Comparison of ENCODE assay signal across 8 cellular contexts in the genomic region with DNA sequence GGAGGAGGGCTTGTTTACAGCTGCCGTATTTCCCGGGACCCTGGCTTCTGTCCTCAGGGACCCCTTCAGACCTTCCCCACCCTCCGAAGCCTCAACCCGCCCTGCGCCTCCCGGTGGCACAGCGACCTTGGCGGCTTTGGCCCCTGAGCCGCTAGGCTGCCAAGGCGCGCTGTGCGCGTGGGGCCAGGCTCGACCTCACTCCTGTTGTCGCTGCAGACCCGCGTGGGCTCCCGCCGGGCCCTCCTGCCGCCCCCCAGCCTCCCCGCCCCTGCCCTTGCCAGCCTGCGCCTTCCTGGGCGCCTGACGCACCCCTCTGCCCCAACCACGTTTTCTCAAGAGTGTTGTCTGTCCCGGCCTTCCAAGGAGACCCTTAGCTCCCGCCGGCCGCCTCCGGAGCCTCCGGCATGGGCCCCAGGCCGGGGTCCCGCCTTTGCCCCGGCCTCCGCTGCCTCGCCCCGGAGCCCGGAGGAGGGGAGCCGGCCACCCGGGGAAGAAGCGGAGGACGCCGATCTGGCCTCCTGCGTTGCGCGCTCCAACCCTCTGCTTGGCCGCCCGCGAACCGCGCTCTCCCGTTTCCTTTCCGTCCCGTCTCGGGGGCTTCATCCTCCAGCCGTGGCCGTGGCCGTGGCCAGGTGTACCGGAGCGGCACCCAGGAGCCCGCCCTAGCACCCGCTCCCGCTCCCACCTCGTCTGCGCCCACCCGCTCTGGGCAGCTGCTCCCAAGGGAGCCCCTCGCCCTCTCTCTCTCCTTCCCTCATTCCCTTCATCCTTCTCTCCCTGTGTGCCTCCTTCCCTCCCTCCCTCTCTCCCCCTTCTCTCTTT. TPM values are rescaled to one million over a fixed set of nuclear protein-coding genes. Genes with fewer than 3 reads are reported as not detected.
A peak's percentile ranks its signal among the peaks of the same experiment; 100 is the strongest.
DNase-seq lines count a peak whose midpoint lies in the region; ATAC-seq and TF ChIP-seq lines count a peak whose summit lies in the region.

No MANE protein-coding gene starts in this region.

- no peak for ATAC-seq in HG02759 (IDR thresholded peaks at IDR 0.05; ENCODE audit: unreplicated experiment)
- ATAC-seq in GM21423 (IDR thresholded peaks at IDR 0.05; ENCODE audit: unreplicated experiment): no peak

- peak; percentile 36 for DNase-seq in activated T-cell treated with anti-CD3 and anti-CD28 coated beads for 48 hours (ENCODE audit: low read depth)
- DNase-seq in activated T-cell treated with anti-CD3 and anti-CD28 coated beads for 4 hours: no peak
- DNase-seq in activated gamma-delta T cell treated with anti-CD3 and anti-CD28 coated beads, Interleukin-2, amount 50 U/mL, for 16 hours (ENCODE audit: low read depth): peak; percentile 10
- no peak for DNase-seq in right atrium auricular region (ENCODE audit: low spot score)
- no peak for DNase-seq in skeletal muscle cell (ENCODE audit: low read depth)
- no peak for DNase-seq in UCSD-AML1 (lab: John Stamatoyannopoulos, UW; ENCODE audit: unreplicated experiment)

- no peaks in the 10 kb centered on the region for H3K9me3 ChIP-seq in right atrium auricular region

- no peaks in the 10 kb centered on the region for H3K27me3 ChIP-seq in right atrium auricular region

- peak overlapping the region; percentile 50 to 56 for H3K4me3 ChIP-seq in right atrium auricular region
- peak overlapping the region; percentile 45 for H3K4me3 ChIP-seq in skeletal muscle cell (ENCODE audit: low read depth, low read length)

- H3K27ac ChIP-seq in right atrium auricular region: peak overlapping the region in 1 of 2 donors; percentile 33

- H3K4me1 ChIP-seq in right atrium auricular region: peaks cover 4 to 22% of the 10 kb centered on the region in 2 donors

- no peaks in the 10 kb centered on the region for H3K36me3 ChIP-seq in right atrium auricular region

- TF ChIP-seq CTCF in right atrium auricular region (IDR thresholded peaks at IDR 0.05): no peak

RNA-seq across cellular contexts. Expression of gene PPP2R5C, which starts 19.9 kb away (rescaled TPM):
- total RNA-seq in right atrium auricular region: 10 to 100 TPM; 82.2 to 82.9 TPM

Comparison
In these comparisons a context has a peak if more than half of its experiments do, and no peak if none do; other contexts are left out.
1. DNase-seq: peak in activated T-cell treated with anti-CD3 and anti-CD28 coated beads for 48 hours (single experiment) and activated gamma-delta T cell treated with anti-CD3 and anti-CD28 coated beads, Interleukin-2, amount 50 U/mL, for 16 hours (single experiment); none in activated T-cell treated with anti-CD3 and anti-CD28 coated beads for 4 hours (single experiment), right atrium auricular region (single experiment), skeletal muscle cell (single experiment) and UCSD-AML1 (single experiment).